In genomic region chr11:78474451-78474850, GRCh38 we compare ENCODE assay signal across 17 cellular contexts. TPM values are rescaled to one million over a fixed set of nuclear protein-coding genes. Genes with fewer than 3 reads are reported as not detected.
DNase-seq lines count a peak whose midpoint lies in the region; ATAC-seq, FAIRE-seq and TF ChIP-seq lines count a peak whose summit lies in the region.
"Had no signal": no experiment of that assay in that cellular context is flagged by ENCODE, and none has a peak within 500 bp of the region (broad histone marks: within the 10 kb centered on the region; RNA-seq: fewer than 3 reads in every experiment).

No MANE protein-coding gene starts in this region.

- H3K9ac ChIP-seq in HepG2 (ENCODE audit: insufficient read depth, low read depth, low read length) = no peak overlapping the region
- H3K9ac ChIP-seq: BLaER1 had no signal

- FAIRE-seq in A549 (lab: Jason Lieb, UNC) (no peak), bronchial epithelial cell (lab: Jason Lieb, UNC) (no peak), HepG2 (lab: Jason Lieb, UNC) (no peak)
- FAIRE-seq: G401.6, GM12891, GM19239, H1 had no signal

- intact Hi-C loops in HepG2 (cut with micrococcal nuclease; ENCODE audit: unreplicated experiment) = no loop called here

- ATAC-seq in A549 = peak; percentile 50 to 66; a peak in 4 of 6 replicates
- peak; percentile 65 for ATAC-seq in HepG2
- no peak for ATAC-seq in HG03280 (IDR thresholded peaks at IDR 0.05; ENCODE audit: unreplicated experiment)

- H3K4me2 ChIP-seq in A549 = peak overlapping the region; percentile 10; the same call in 1 of the 3 replicates
- no peak overlapping the region for H3K4me2 ChIP-seq in HepG2 (ENCODE audit: low read depth, low read length)
- H3K4me2 ChIP-seq: BLaER1 had no signal

- H3K4me1 ChIP-seq in A549 = peaks cover 19% of the 10 kb centered on the region
- H3K4me1 ChIP-seq in HepG2 (ENCODE audit: insufficient read depth, low read length) = peaks cover 38% of the 10 kb centered on the region

- no peak for TF ChIP-seq CTCF in 22Rv1 (IDR thresholded peaks at IDR 0.05)
- TF ChIP-seq CTCF in A549 (IDR thresholded peaks at IDR 0.05) = no peak
- no peak for TF ChIP-seq CTCF in bronchial epithelial cell (IDR thresholded peaks at IDR 0.05; ENCODE audit: insufficient read depth, low read length, severe bottlenecking)
- TF ChIP-seq CTCF in HepG2 (CRISPR knock-in tag; IDR thresholded peaks at IDR 0.05) = no peak

- TF ChIP-seq EP300 in A549 (IDR thresholded peaks at IDR 0.05) = no peak
- no peak for TF ChIP-seq EP300 in HepG2 (IDR thresholded peaks at IDR 0.05; ENCODE audit: low read depth in 2 of 2, low read length in 2 of 2)
- TF ChIP-seq EP300 in HepG2 (CRISPR knock-in tag; IDR thresholded peaks at IDR 0.05; ENCODE audit: borderline replicate concordance) = no peak

- TSS peak; percentile 12 for BruUV-seq in HepG2 (replicated peaks; lab: Mats Ljungman, UMichigan)

- H3K27me3 ChIP-seq in bronchial epithelial cell (ENCODE audit: control insufficient read depth, insufficient read depth, low read length) (no peaks in the 10 kb centered on the region), HepG2 (ENCODE audit: control insufficient read depth in 1 of 2, insufficient read depth in 2 of 2, low read length in 2 of 2) (no peaks in the 10 kb centered on the region)
- H3K27me3 ChIP-seq: BLaER1 had no signal

- POLR2A ChIA-PET in A549 (lab: Yijun Ruan, JAX) (no interaction called here), HepG2 (lab: Yijun Ruan, JAX) (no interaction called here)

- DNase-seq in A549 (ENCODE audit: low read depth in 1 of 2, low spot score in 1 of 2) (peak in 1 of 2 experiments; percentile 39), bronchial epithelial cell (ENCODE audit: low read depth) (peak; percentile 72), HepG2 (ENCODE audit: low spot score) (peak; percentile 33), COLO829 (ENCODE audit: low spot score) (no peak)
- no peak for DNase-seq in effector CD8-positive, alpha-beta T cell (lab: John Stamatoyannopoulos, UW)
- DNase-seq: Calu3; CD4-positive, alpha-beta memory T cell; H9; KG1 had no signal

- H4K20me1 ChIP-seq in HepG2 (ENCODE audit: insufficient read depth, low read length) = no peaks in the 10 kb centered on the region
- H4K20me1 ChIP-seq: BLaER1 had no signal

- CTCF ChIA-PET in A549 (lab: Yijun Ruan, JAX) (no interaction called here), HepG2 (lab: Yijun Ruan, JAX; ENCODE audit: low intra/inter-chr PET ratio, low total read pairs) (no interaction called here)

- in situ Hi-C loops in HepG2 (cut with HindIII; ENCODE audit: extremely low pct_ligation_motif_present, low pct_unique_long_range_greater_than_20kb) = no loop called here

- no peaks in the 10 kb centered on the region for H3K9me3 ChIP-seq in A549
- H3K9me3 ChIP-seq in HepG2 (ENCODE audit: low read length) = no peaks in the 10 kb centered on the region
- H3K9me3 ChIP-seq: BLaER1 had no signal

- TF ChIP-seq RAD21 in A549 (conservative IDR thresholded peaks at IDR 0.05 in 1 of 2, IDR thresholded peaks at IDR 0.05 in 1 of 2) = no peak
- TF ChIP-seq RAD21 in HepG2 (CRISPR knock-in tag; IDR thresholded peaks at IDR 0.05) = no peak

- no peaks in the 10 kb centered on the region for H3K36me3 ChIP-seq in bronchial epithelial cell (ENCODE audit: control insufficient read depth, insufficient read depth, low read length)
- H3K36me3 ChIP-seq in HepG2 (replicated peaks in 1 of 2; ENCODE audit: control insufficient read depth in 1 of 2, insufficient read depth in 2 of 2, low read length in 2 of 2) = peaks cover 11 to 29% of the 10 kb centered on the region in 2 experiments

- no peak overlapping the region for H2AFZ ChIP-seq in HepG2 (ENCODE audit: low read length)

- H3K27ac ChIP-seq in 22Rv1 = 0 out of 2 replicates have a peak overlapping the region, but pooled peaks have one; percentile 28
- H3K27ac ChIP-seq in A549 = no peak overlapping the region
- H3K27ac ChIP-seq in HepG2 (ENCODE audit: extremely low read length, insufficient read depth, low read length) = no peak overlapping the region
- H3K27ac ChIP-seq: BLaER1, HL-60 had no signal

- H3K4me3 ChIP-seq in A549 (no peak overlapping the region), bronchial epithelial cell (ENCODE audit: low read depth, low read length) (no peak overlapping the region), HepG2 (replicated peaks in 1 of 3; ENCODE audit: insufficient read depth in 1 of 3, low read depth in 2 of 3, low read length in 3 of 3) (no peak overlapping the region)
- H3K4me3 ChIP-seq: BLaER1 had no signal

- H3K79me2 ChIP-seq in HepG2 (ENCODE audit: insufficient read depth, low read length) = no peaks in the 10 kb centered on the region

- TF ChIP-seq POLR2A in A549 (IDR thresholded peaks at IDR 0.05; ENCODE audit: low read length) (no peak), HepG2 (IDR thresholded peaks at IDR 0.05; ENCODE audit: insufficient read depth in 1 of 2, low read depth in 2 of 2, low read length in 2 of 2) (no peak)

TF ChIP-seq in A549, 52 proteins besides CTCF, POLR2A, EP300 and RAD21:
- TF ChIP-seq JUNB (IDR thresholded peaks at IDR 0.05) = peak; percentile 29; the same call in 1 of the 2 replicates
- TF ChIP-seq NFE2L2 (conservative IDR thresholded peaks at IDR 0.05; ENCODE audit: low read length) = no peak

TF ChIP-seq in HepG2, 621 proteins besides CTCF, POLR2A, EP300 and RAD21 (continues in another document):
- TF ChIP-seq TEAD3 (CRISPR knock-in tag; optimal IDR thresholded peaks at IDR 0.05; ENCODE audit: borderline replicate concordance) = no peak
- no peak for TF ChIP-seq ZNF20 (CRISPR knock-in tag; IDR thresholded peaks at IDR 0.05)
- TF ChIP-seq MAFK (conservative IDR thresholded peaks at IDR 0.05 in 1 of 2, IDR thresholded peaks at IDR 0.05 in 1 of 2; ENCODE audit: low read length in 2 of 2) = no peak
- no peak for TF ChIP-seq FOXP1 (IDR thresholded peaks at IDR 0.05)
- peak; percentile 38; the same call in 1 of the 2 replicates for TF ChIP-seq FOXP1 (CRISPR knock-in tag; IDR thresholded peaks at IDR 0.05)
- no peak for TF ChIP-seq ZNF275 (CRISPR knock-in tag; IDR thresholded peaks at IDR 0.05; ENCODE audit: borderline replicate concordance)
- TF ChIP-seq ZEB1 (IDR thresholded peaks at IDR 0.05; ENCODE audit: insufficient replicate concordance, low read depth) = no peak
- 0 out of 2 replicates have a peak, but pooled peaks have one; percentile 22 for TF ChIP-seq HMG20A (CRISPR knock-in tag; IDR thresholded peaks at IDR 0.05; ENCODE audit: borderline replicate concordance)
- peak; percentile 36; the same call in 1 of the 2 replicates for TF ChIP-seq FOXA3 (CRISPR knock-in tag; IDR thresholded peaks at IDR 0.05)

RNA-seq across cellular contexts. Expression of gene GAB2, which starts 56.8 kb away (rescaled TPM):
- polyA plus RNA-seq in A549 (2011; rRNA removed) (4.1 and 4.7 TPM in 2 replicates), A549 (2017; fragmentation: RNase III; extraction: RNeasy Plus Mini Kit Qiagen cat#74134 plus additional on column Dnase treatment) (2.4 to 3.1 TPM (median 2.8 TPM) in 3 replicates), HepG2 (2011; rRNA removed) (7.9 and 8.6 TPM in 2 replicates)
- polyA plus RNA-seq in A549 (2012; cell fraction: cytosol; rRNA removed) = 1.5 and 2.1 TPM in 2 replicates
- 3.1 and 4.1 TPM in 2 replicates for polyA plus RNA-seq in A549 (2012; cell fraction: nucleus; rRNA removed)
- 6.7 and 7.3 TPM in 2 replicates for polyA minus RNA-seq in A549 (2011; rRNA and poly(A)+ RNA removed)
- total RNA-seq in bronchial epithelial cell (6.6 and 7.9 TPM in 2 replicates), HepG2 (2016; rRNA removed; fragmentation: Illumina TruSeq; extraction: Trizol) (3.2 and 4.1 TPM in 2 replicates)
- 0.35 and 0.40 TPM in 2 replicates for total RNA-seq in HepG2 (2016; cell fraction: cytosol; rRNA removed; fragmentation: Illumina TruSeq; extraction: Trizol; ENCODE audit: low read depth)
- total RNA-seq in HepG2 (2016; cell fraction: insoluble cytoplasmic fraction; rRNA removed; fragmentation: Illumina TruSeq; extraction: Trizol) = 2.7 and 3.2 TPM in 2 replicates
- total RNA-seq in HepG2 (2016; cell fraction: membrane; rRNA removed; fragmentation: Illumina TruSeq; extraction: Trizol) = 1.6 and 1.7 TPM in 2 replicates
- 3.4 and 4.6 TPM in 2 replicates for total RNA-seq in HepG2 (2016; cell fraction: nucleus; rRNA removed; fragmentation: Illumina TruSeq; extraction: Trizol)
- 4.7 and 5.6 TPM in 2 replicates for polyA plus RNA-seq in HepG2 (2011; cell fraction: cytosol; rRNA removed)
- polyA plus RNA-seq in HepG2 (2011; cell fraction: nucleus; rRNA removed) = 11.5 and 11.7 TPM in 2 replicates
- polyA plus RNA-seq in HepG2 (2012) = 9.4 and 12.0 TPM in 2 replicates
- 0.11 and 0.16 TPM in 2 replicates for polyA plus RNA-seq in HepG2 (2016; cell fraction: cytosol; fragmentation: Illumina TruSeq; extraction: Trizol; ENCODE audit: low read depth)
- 2.2 TPM in 2 replicates for polyA plus RNA-seq in HepG2 (2016; cell fraction: insoluble cytoplasmic fraction; fragmentation: Illumina TruSeq; extraction: Trizol; ENCODE audit: low read depth)
- polyA plus RNA-seq in HepG2 (2016; cell fraction: membrane; fragmentation: Illumina TruSeq; extraction: Trizol; ENCODE audit: low read depth) = 0.73 and 0.90 TPM in 2 replicates
- 3.2 and 4.9 TPM in 2 replicates for polyA plus RNA-seq in HepG2 (2016; cell fraction: nucleus; fragmentation: Illumina TruSeq; extraction: Trizol; ENCODE audit: insufficient read depth, low read depth)
- polyA minus RNA-seq in HepG2 (2011; rRNA and poly(A)+ RNA removed; ENCODE audit: low replicate concordance) = 10.0 and 14.5 TPM in 2 replicates
- 5.8 and 6.6 TPM in 2 replicates for polyA minus RNA-seq in HepG2 (2011; cell fraction: cytosol; rRNA and poly(A)+ RNA removed)
- 11.7 and 15.5 TPM in 2 replicates for polyA minus RNA-seq in HepG2 (2011; cell fraction: nucleus; rRNA and poly(A)+ RNA removed)

Comparison
In these comparisons a context has a peak if more than half of its experiments do, and no peak if none do; other contexts are left out.
1. DNase-seq: peak in bronchial epithelial cell (single experiment) and HepG2 (single experiment); none in effector CD8-positive, alpha-beta T cell (single experiment) and COLO829 (single experiment).